10 cellular contexts compared by ENCODE assay signal in genomic region chr11:111923351-111923788, GRCh38. TPM values are rescaled to one million over a fixed set of nuclear protein-coding genes. Genes with fewer than 3 reads are reported as not detected.
DNase-seq lines count a peak whose midpoint lies in the region; ATAC-seq, FAIRE-seq and TF ChIP-seq lines count a peak whose summit lies in the region.
"Had no signal": no experiment of that assay in that cellular context is flagged by ENCODE, and none has a peak within 500 bp of the region (broad histone marks: within the 10 kb centered on the region; RNA-seq: fewer than 3 reads in every experiment).

No MANE protein-coding gene starts in this region.

- no peak overlapping the region for H2BK15ac ChIP-seq in H1 (ENCODE audit: low read length)

- H2BK12ac ChIP-seq in H1 (ENCODE audit: low read depth, low read length), result no peak overlapping the region

- H3K23ac ChIP-seq in H1 (ENCODE audit: insufficient read length), result no peak overlapping the region

- H3K27me3 ChIP-seq in H1 (replicated peaks in 1 of 4; ENCODE audit: control insufficient read depth in 3 of 4, extremely low read depth in 1 of 4, insufficient read depth in 3 of 4, low read length in 3 of 4) (no peaks in the 10 kb centered on the region; a peak in 1 of 7 replicates), tibial nerve (no peaks in the 10 kb centered on the region)

- peaks cover 12% of the 10 kb centered on the region for H3K27me3 Mint-ChIP-seq in activated CD8-positive, alpha-beta memory T cell treated with anti-CD3 and anti-CD28 coated beads, Interleukin-2, amount 10 ng/mL, durations not matched to agents 7 days and 5 days

- H4K5ac ChIP-seq in H1 (ENCODE audit: insufficient read length, low read depth, low read length), result no peak overlapping the region

- H4K91ac ChIP-seq in H1 (replicated peaks; ENCODE audit: insufficient read length, low read length), result no peak overlapping the region

- H2BK5ac ChIP-seq in H1 (ENCODE audit: low read depth, low read length), result no peak overlapping the region

- no peak for TF ChIP-seq RAD21 in H1 (IDR thresholded peaks at IDR 0.05 in 1 of 2, conservative IDR thresholded peaks at IDR 0.05 in 1 of 2; ENCODE audit: low read depth in 2 of 2, low read length in 2 of 2)

- no peaks in the 10 kb centered on the region for H4K20me1 ChIP-seq in H1 (replicated peaks in 1 of 2; ENCODE audit: control insufficient read depth in 1 of 2, insufficient read depth in 2 of 2, low read length in 2 of 2)

- 0 out of 4 replicates have a peak overlapping the region, but pooled peaks of 1 of the 2 experiments have one; percentile 12 for H3K4me2 ChIP-seq in H1 (ENCODE audit: insufficient read depth in 1 of 2, low read depth in 2 of 2, low read length in 2 of 2)
- H3K4me2 ChIP-seq: KMS-11 had no signal

- H2AK5ac ChIP-seq in H1 (ENCODE audit: low read depth, low read length), result no peak overlapping the region

- ATAC-seq in activated CD8-positive, alpha-beta memory T cell treated with anti-CD3 and anti-CD28 coated beads, Interleukin-2, amount 10 ng/mL, durations not matched to agents 7 days and 5 days, result no peak
- no peak for ATAC-seq in HG02885 (IDR thresholded peaks at IDR 0.05; ENCODE audit: poor library complexity, unreplicated experiment)

- H3K4me1 Mint-ChIP-seq in activated CD8-positive, alpha-beta memory T cell treated with anti-CD3 and anti-CD28 coated beads, Interleukin-2, amount 10 ng/mL, durations not matched to agents 7 days and 5 days, result peaks cover 21% of the 10 kb centered on the region

- peaks cover 3% of the 10 kb centered on the region; the same call in 1 of the 2 replicates for H3K23me2 ChIP-seq in H1 (ENCODE audit: low read depth, low read length)

- no peaks in the 10 kb centered on the region for H3K79me2 ChIP-seq in H1 (ENCODE audit: control insufficient read depth in 1 of 2, insufficient read depth in 2 of 2, low read length in 2 of 2)

- CTCF ChIA-PET in H1 (lab: Charles Lee; ENCODE audit: partially characterized antibody), result interaction anchor here (1.4 to 25.5 kb wide), 3 partner anchors 9 to 57 kb away, joined by 3 to 565 read pairs (median 4); no protein-coding TSS in a partner anchor
- CTCF ChIA-PET in activated CD8-positive, alpha-beta memory T cell treated with anti-CD3 and anti-CD28 coated beads, Interleukin-2, amount 10 ng/mL, durations not matched to agents 7 days and 5 days (lab: Charles Lee), result no interaction called here

- no peaks in the 10 kb centered on the region for H3K79me1 ChIP-seq in H1 (ENCODE audit: low read depth, low read length)

- no peaks in the 10 kb centered on the region for H3K36me3 ChIP-seq in H1 (ENCODE audit: control insufficient read depth in 2 of 4, insufficient read depth in 4 of 4, low read length in 3 of 4)
- no peaks in the 10 kb centered on the region for H3K36me3 ChIP-seq in mesodermal cell (ENCODE audit: control insufficient read depth, insufficient read depth, low read length)
- no peaks in the 10 kb centered on the region for H3K36me3 ChIP-seq in tibial nerve

- no peak overlapping the region for H3K14ac ChIP-seq in H1 (ENCODE audit: insufficient read length)

- H2BK20ac ChIP-seq in H1 (ENCODE audit: low read length), result no peak overlapping the region

- H2BK120ac ChIP-seq in H1 (replicated peaks; ENCODE audit: low read depth, low read length), result no peak overlapping the region

- TF ChIP-seq POLR2A in H1 (IDR thresholded peaks at IDR 0.05; ENCODE audit: control extremely low read depth in 1 of 2, low read depth in 2 of 2, low read length in 2 of 2), result no peak
- no peak for TF ChIP-seq POLR2A in tibial nerve (IDR thresholded peaks at IDR 0.05)

- no peak for FAIRE-seq in H1 (lab: Jason Lieb, UNC)

- no peak overlapping the region for H3K4me3 ChIP-seq in H1 (ENCODE audit: extremely low read depth in 1 of 4, insufficient read depth in 2 of 4, low read depth in 3 of 4, low read length in 4 of 4)
- H3K4me3 ChIP-seq in mesodermal cell (ENCODE audit: extremely low read depth, insufficient read depth, low read length, poor library complexity, severe bottlenecking), result peak overlapping the region; percentile 3
- peak overlapping the region in 1 of 4 donors; percentile 19 for H3K4me3 ChIP-seq in tibial nerve

- no peak overlapping the region for H3K18ac ChIP-seq in H1 (ENCODE audit: extremely low read depth, low read length)

- WGBS in H1 (ENCODE audit: extremely low coverage in 1 of 2, insufficient coverage in 1 of 2, insufficient read length in 1 of 2, insufficient replicate concordance in 2 of 2, low coverage in 1 of 2, low lambda C conversion rate in 2 of 2, missing lambda C conversion rate in 1 of 2), 2 experiments, result 67% methylated on average over 5 of the region's 5 CpGs; no CpG with 5 or more reads in 1 of the 2 experiments
- 33 to 70% methylated on average over 2 to 3 of the region's 5 CpGs for WGBS in mesodermal cell (ENCODE audit: insufficient coverage in 2 of 2), 2 experiments
- 24 to 25% methylated on average over 5 of the region's 5 CpGs for WGBS in tibial nerve, 2 donors

- H3K4ac ChIP-seq in H1 (replicated peaks; ENCODE audit: insufficient read length, low read depth, low read length), result no peak overlapping the region

- H3K9me3 ChIP-seq in H1 (ENCODE audit: insufficient read depth in 2 of 2, low read depth in 1 of 2, low read length in 1 of 2), result no peaks in the 10 kb centered on the region
- H3K9me3 ChIP-seq in mesodermal cell (ENCODE audit: control insufficient read depth, low read length), result no peaks in the 10 kb centered on the region
- H3K9me3 ChIP-seq in tibial nerve, result no peaks in the 10 kb centered on the region

- no peak overlapping the region for H3K56ac ChIP-seq in H1 (replicated peaks; ENCODE audit: insufficient read length, low read depth, low read length)

- POLR2A ChIA-PET in H1 (lab: Charles Lee; ENCODE audit: partially characterized antibody), result interaction anchor here (1.5 kb wide), 1 partner anchor 43 kb away, joined by 3 read pairs; no protein-coding TSS in a partner anchor

- no peak overlapping the region for H4K8ac ChIP-seq in H1 (ENCODE audit: extremely low read depth, insufficient read depth, low read length)

- H3K9ac ChIP-seq in H1 (replicated peaks in 1 of 4; ENCODE audit: extremely low read depth in 1 of 4, low read depth in 3 of 4, low read length in 3 of 4), result no peak overlapping the region
- H3K9ac ChIP-seq: KMS-11 had no signal

- H3K27ac Mint-ChIP-seq in activated CD8-positive, alpha-beta memory T cell treated with anti-CD3 and anti-CD28 coated beads, Interleukin-2, amount 10 ng/mL, durations not matched to agents 7 days and 5 days, result no peak overlapping the region

- H3K9me3 Mint-ChIP-seq in activated CD8-positive, alpha-beta memory T cell treated with anti-CD3 and anti-CD28 coated beads, Interleukin-2, amount 10 ng/mL, durations not matched to agents 7 days and 5 days (ENCODE audit: low read depth), result no peaks in the 10 kb centered on the region

- peak; percentile 9 for DNase-seq in DMS 273 (lab: John Stamatoyannopoulos, UW; ENCODE audit: unreplicated experiment)
- DNase-seq in DMS 273 treated with DMSO at 0.1 percent for 48 hours (lab: John Stamatoyannopoulos, UW), result no peak
- DNase-seq in H1 (ENCODE audit: low read depth in 1 of 2, low spot score in 2 of 2), result no peak
- peak in 1 of 2 donors; percentile 33 for DNase-seq in tibial nerve (ENCODE audit: low spot score in 2 of 2)
- DNase-seq in KG1 (lab: John Stamatoyannopoulos, UW), result no peak
- DNase-seq in activated CD8-positive, alpha-beta memory T cell treated with anti-CD3 and anti-CD28 coated beads, Interleukin-2, amount 10 ng/mL, durations not matched to agents 7 days and 5 days, result no peak
- DNase-seq: 8988T had no signal

- no peaks in the 10 kb centered on the region for H3K36me3 Mint-ChIP-seq in activated CD8-positive, alpha-beta memory T cell treated with anti-CD3 and anti-CD28 coated beads, Interleukin-2, amount 10 ng/mL, durations not matched to agents 7 days and 5 days

- peaks cover 0 to 14% (median 6%) of the 10 kb centered on the region in 4 experiments; a peak in 6 of 7 replicates for H3K4me1 ChIP-seq in H1 (replicated peaks in 1 of 4; ENCODE audit: control insufficient read depth in 3 of 4, insufficient read depth in 4 of 4, low read length in 3 of 4)
- H3K4me1 ChIP-seq in mesodermal cell (ENCODE audit: control insufficient read depth, insufficient read depth, low read length, poor library complexity, severe bottlenecking), result peaks cover 34% of the 10 kb centered on the region
- peaks cover 0 to 61% (median 36%) of the 10 kb centered on the region in 4 donors for H3K4me1 ChIP-seq in tibial nerve

- H3K27ac ChIP-seq in H1 (ENCODE audit: low read depth, low read length), result no peak overlapping the region
- peak overlapping the region; percentile 92 for H3K27ac ChIP-seq in mesodermal cell (ENCODE audit: low read depth, low read length, severe bottlenecking)
- peak overlapping the region; percentile 78 to 93 (median 86) for H3K27ac ChIP-seq in tibial nerve
- H3K27ac ChIP-seq: KMS-11 had no signal

- H2AFZ ChIP-seq in H1 (ENCODE audit: low read length), result no peak overlapping the region

- TF ChIP-seq CTCF in H1 (IDR thresholded peaks at IDR 0.05; ENCODE audit: control extremely low read depth in 1 of 3, insufficient read depth in 1 of 3, low read depth in 1 of 3, low read length in 3 of 3), result no peak
- no peak for TF ChIP-seq CTCF in tibial nerve (IDR thresholded peaks at IDR 0.05)

- H3K4me3 Mint-ChIP-seq in activated CD8-positive, alpha-beta memory T cell treated with anti-CD3 and anti-CD28 coated beads, Interleukin-2, amount 10 ng/mL, durations not matched to agents 7 days and 5 days, result no peak overlapping the region

- TF ChIP-seq EP300 in H1 (IDR thresholded peaks at IDR 0.05; ENCODE audit: borderline replicate concordance in 1 of 2, low read depth in 2 of 2, low read length in 2 of 2) (no peak), tibial nerve (IDR thresholded peaks at IDR 0.05) (peak in 1 of 2 donors; percentile 6)

RNA-seq across cellular contexts. Expression of gene C11orf52, which starts 4.7 kb away (rescaled TPM):
- 1.7 and 2.2 TPM in 2 replicates for total RNA-seq in H1 (2021; fragmentation: NEBNext Ultra II Directional; extraction: Animal tissue kit (Norgen Biotek cat#: 25700))
- polyA plus RNA-seq in H1 (2011; rRNA removed), result 2.7 and 3.4 TPM in 2 replicates
- polyA plus RNA-seq in H1 (2011; cell fraction: cytosol; rRNA removed), result 3.1 TPM
- 5.2 TPM for polyA plus RNA-seq in H1 (2011; cell fraction: nucleus; rRNA removed)
- polyA plus RNA-seq in H1 (2012, experiment 1 of 2), result 2.0 to 3.5 TPM (median 3.1 TPM) in 4 replicates
- polyA plus RNA-seq in H1 (2012, experiment 2 of 2), result 2.5 TPM
- 1.5 TPM for polyA plus RNA-seq in H1 (2013, experiment 1 of 2)
- 1.5 TPM for polyA plus RNA-seq in H1 (2013, experiment 2 of 2)
- 1.7 and 2.3 TPM in 2 replicates for polyA minus RNA-seq in H1 (2011; rRNA and poly(A)+ RNA removed)
- 2.2 TPM for polyA minus RNA-seq in H1 (2011; cell fraction: cytosol; rRNA and poly(A)+ RNA removed)
- 2.0 TPM for polyA minus RNA-seq in H1 (2011; cell fraction: nucleus; rRNA and poly(A)+ RNA removed)
- 0.96 TPM for polyA plus RNA-seq in mesodermal cell (2013, experiment 1 of 2)
- polyA plus RNA-seq in mesodermal cell (2013, experiment 2 of 2), result 0.81 TPM
- 1 to 10 TPM in 2 of 4 donors, not detected in 2; 5.0 to 6.9 TPM for total RNA-seq in tibial nerve
- not detected for total RNA-seq in activated CD8-positive, alpha-beta memory T cell treated with anti-CD3 and anti-CD28 coated beads, Interleukin-2, amount 10 ng/mL, durations not matched to agents 7 days and 5 days

RNA-seq across cellular contexts. Expression of gene HSPB2, which starts 10.8 kb away (rescaled TPM):
- 0.32 and 1.0 TPM in 2 replicates for total RNA-seq in H1 (2021; fragmentation: NEBNext Ultra II Directional; extraction: Animal tissue kit (Norgen Biotek cat#: 25700))
- 0.86 and 1.4 TPM in 2 replicates for polyA plus RNA-seq in H1 (2011; rRNA removed)
- 0.66 TPM for polyA plus RNA-seq in H1 (2011; cell fraction: cytosol; rRNA removed)
- 0.77 TPM for polyA plus RNA-seq in H1 (2011; cell fraction: nucleus; rRNA removed)
- polyA plus RNA-seq in H1 (2012, experiment 1 of 2), result 0.44 to 0.58 TPM (median 0.51 TPM) in 3 of 4 replicates, not detected in the other
- polyA plus RNA-seq in H1 (2012, experiment 2 of 2), result 0.39 TPM
- polyA plus RNA-seq in H1 (2013, experiment 1 of 2), result 0.08 TPM
- polyA plus RNA-seq in H1 (2013, experiment 2 of 2), result 0.31 TPM
- 0.32 TPM in 1 of 2 replicates, not detected in the other for polyA minus RNA-seq in H1 (2011; rRNA and poly(A)+ RNA removed)
- polyA minus RNA-seq in H1 (2011; cell fraction: cytosol; rRNA and poly(A)+ RNA removed), result not detected
- polyA minus RNA-seq in H1 (2011; cell fraction: nucleus; rRNA and poly(A)+ RNA removed), result not detected
- 2.0 TPM for polyA plus RNA-seq in mesodermal cell (2013, experiment 1 of 2)
- polyA plus RNA-seq in mesodermal cell (2013, experiment 2 of 2), result 1.7 TPM
- total RNA-seq in tibial nerve, result 1 to 10 TPM in 3 of 4 donors, under 1 TPM in 1; 0.21 to 5.0 (median 1.7) TPM
- total RNA-seq in activated CD8-positive, alpha-beta memory T cell treated with anti-CD3 and anti-CD28 coated beads, Interleukin-2, amount 10 ng/mL, durations not matched to agents 7 days and 5 days, result not detected

RNA-seq across cellular contexts. Expression of gene CRYAB, which starts 11.8 kb away (rescaled TPM):
- 2.0 and 4.0 TPM in 2 replicates for total RNA-seq in H1 (2021; fragmentation: NEBNext Ultra II Directional; extraction: Animal tissue kit (Norgen Biotek cat#: 25700))
- 1.9 and 2.9 TPM in 2 replicates for polyA plus RNA-seq in H1 (2011; rRNA removed)
- 1.4 TPM for polyA plus RNA-seq in H1 (2011; cell fraction: cytosol; rRNA removed)
- 2.9 TPM for polyA plus RNA-seq in H1 (2011; cell fraction: nucleus; rRNA removed)
- 1.6 to 4.0 TPM (median 2.3 TPM) in 4 replicates for polyA plus RNA-seq in H1 (2012, experiment 1 of 2)
- 2.0 TPM for polyA plus RNA-seq in H1 (2012, experiment 2 of 2)
- 1.6 TPM for polyA plus RNA-seq in H1 (2013, experiment 1 of 2)
- polyA plus RNA-seq in H1 (2013, experiment 2 of 2), result 2.0 TPM
- polyA minus RNA-seq in H1 (2011; rRNA and poly(A)+ RNA removed), result 0.34 and 0.69 TPM in 2 replicates
- not detected for polyA minus RNA-seq in H1 (2011; cell fraction: cytosol; rRNA and poly(A)+ RNA removed)
- not detected for polyA minus RNA-seq in H1 (2011; cell fraction: nucleus; rRNA and poly(A)+ RNA removed)
- polyA plus RNA-seq in mesodermal cell (2013, experiment 1 of 2), result 41.3 TPM
- polyA plus RNA-seq in mesodermal cell (2013, experiment 2 of 2), result 29.9 TPM
- total RNA-seq in tibial nerve, result 100 to 1,000 TPM; 353 to 879 (median 645) TPM
- total RNA-seq in activated CD8-positive, alpha-beta memory T cell treated with anti-CD3 and anti-CD28 coated beads, Interleukin-2, amount 10 ng/mL, durations not matched to agents 7 days and 5 days, result not detected

RNA-seq across cellular contexts. Expression of gene DIXDC1, which starts 13.8 kb away (rescaled TPM):
- total RNA-seq in H1 (2021; fragmentation: NEBNext Ultra II Directional; extraction: Animal tissue kit (Norgen Biotek cat#: 25700)), result 15.4 and 17.1 TPM in 2 replicates
- polyA plus RNA-seq in H1 (2011; rRNA removed), result 4.8 and 5.9 TPM in 2 replicates
- 8.9 TPM for polyA plus RNA-seq in H1 (2011; cell fraction: cytosol; rRNA removed)
- polyA plus RNA-seq in H1 (2011; cell fraction: nucleus; rRNA removed), result 8.7 TPM
- 8.7 to 9.8 TPM (median 9.4 TPM) in 4 replicates for polyA plus RNA-seq in H1 (2012, experiment 1 of 2)
- polyA plus RNA-seq in H1 (2012, experiment 2 of 2), result 1.2 TPM
- 7.7 TPM for polyA plus RNA-seq in H1 (2013, experiment 1 of 2)
- polyA plus RNA-seq in H1 (2013, experiment 2 of 2), result 6.8 TPM
- polyA minus RNA-seq in H1 (2011; rRNA and poly(A)+ RNA removed), result 20.2 and 24.9 TPM in 2 replicates
- polyA minus RNA-seq in H1 (2011; cell fraction: cytosol; rRNA and poly(A)+ RNA removed), result 11.9 TPM
- polyA minus RNA-seq in H1 (2011; cell fraction: nucleus; rRNA and poly(A)+ RNA removed), result 26.2 TPM
- polyA plus RNA-seq in mesodermal cell (2013, experiment 1 of 2), result 17.2 TPM
- polyA plus RNA-seq in mesodermal cell (2013, experiment 2 of 2), result 15.0 TPM
- total RNA-seq in tibial nerve, result 10 to 100 TPM; 43.8 to 69.3 (median 49.5) TPM
- total RNA-seq in activated CD8-positive, alpha-beta memory T cell treated with anti-CD3 and anti-CD28 coated beads, Interleukin-2, amount 10 ng/mL, durations not matched to agents 7 days and 5 days, result 10 to 100 TPM in 1 of 2 experiments, 1 to 10 TPM in 1; 9.0 to 10.3 TPM

RNA-seq across cellular contexts. Expression of gene CFAP68, which starts 44.0 kb away (rescaled TPM):
- total RNA-seq in H1 (2021; fragmentation: NEBNext Ultra II Directional; extraction: Animal tissue kit (Norgen Biotek cat#: 25700)), result 21.4 and 22.6 TPM in 2 replicates
- 28.7 and 43.1 TPM in 2 replicates for polyA plus RNA-seq in H1 (2011; rRNA removed)
- 29.0 TPM for polyA plus RNA-seq in H1 (2011; cell fraction: cytosol; rRNA removed)
- 20.6 TPM for polyA plus RNA-seq in H1 (2011; cell fraction: nucleus; rRNA removed)
- 31.1 to 42.7 TPM (median 37.9 TPM) in 4 replicates for polyA plus RNA-seq in H1 (2012, experiment 1 of 2)
- polyA plus RNA-seq in H1 (2012, experiment 2 of 2), result 12.3 TPM
- polyA plus RNA-seq in H1 (2013, experiment 1 of 2), result 44.8 TPM
- polyA plus RNA-seq in H1 (2013, experiment 2 of 2), result 49.2 TPM
- 24.7 and 47.9 TPM in 2 replicates for polyA minus RNA-seq in H1 (2011; rRNA and poly(A)+ RNA removed)
- polyA minus RNA-seq in H1 (2011; cell fraction: cytosol; rRNA and poly(A)+ RNA removed), result 7.2 TPM
- 13.5 TPM for polyA minus RNA-seq in H1 (2011; cell fraction: nucleus; rRNA and poly(A)+ RNA removed)
- polyA plus RNA-seq in mesodermal cell (2013, experiment 1 of 2), result 20.3 TPM
- 25.5 TPM for polyA plus RNA-seq in mesodermal cell (2013, experiment 2 of 2)
- 10 to 100 TPM; 25.3 to 29.3 (median 28.1) TPM for total RNA-seq in tibial nerve
- 10 to 100 TPM; 16.4 to 20.4 TPM for total RNA-seq in activated CD8-positive, alpha-beta memory T cell treated with anti-CD3 and anti-CD28 coated beads, Interleukin-2, amount 10 ng/mL, durations not matched to agents 7 days and 5 days

Comparison
In these comparisons a context has a peak if more than half of its experiments do, and no peak if none do; other contexts are left out.
1. RNA of gene CRYAB, which starts 11.8 kb away (total RNA-seq): 353 to 879 TPM in tibial nerve; 2.0 to 4.0 TPM in H1 and not detected in activated CD8-positive, alpha-beta memory T cell treated with anti-CD3 and anti-CD28 coated beads, Interleukin-2, amount 10 ng/mL, durations not matched to agents 7 days and 5 days; every median in the first group is over 10 times any median in the second.